In genomic region chr3:119291062-119291700, GRCh38 we compare ENCODE assay signal across 20 cellular contexts. TPM values are rescaled to one million over a fixed set of nuclear protein-coding genes. Genes with fewer than 3 reads are reported as not detected.
A peak's percentile ranks its signal among the peaks of the same experiment; 100 is the strongest.
DNase-seq lines count a peak whose midpoint lies in the region; ATAC-seq and TF ChIP-seq lines count a peak whose summit lies in the region.
"Had no signal": no experiment of that assay in that cellular context is flagged by ENCODE, and none has a peak within 500 bp of the region (broad histone marks: within the 10 kb centered on the region; RNA-seq: fewer than 3 reads in every experiment).

No MANE protein-coding gene starts in this region.

- WGBS in trophoblast cell (ENCODE audit: extremely low coverage, insufficient coverage, insufficient read length), result no CpG with 5 or more reads among the region's 7 CpGs

- no peak overlapping the region for H4K12ac ChIP-seq in trophoblast cell (ENCODE audit: low read depth, low read length)

- H2BK12ac ChIP-seq in trophoblast cell (ENCODE audit: low read length), result no peak overlapping the region

- H4K91ac ChIP-seq in trophoblast cell (ENCODE audit: low read depth, low read length), result no peak overlapping the region

- H2AK5ac ChIP-seq in trophoblast cell (ENCODE audit: low read length), result no peak overlapping the region

- H4K8ac ChIP-seq in trophoblast cell (ENCODE audit: low read depth, low read length), result no peak overlapping the region

- H3K4me3 ChIP-seq in HEK293 (ENCODE audit: low read depth, low read length) (no peak overlapping the region), trophoblast cell (ENCODE audit: low read depth, low read length) (no peak overlapping the region)
- H3K4me3 ChIP-seq: BLaER1, GM12878, GM23248 had no signal

- TF ChIP-seq CTCF in HEK293 (tag by site-specific recombination; IDR thresholded peaks at IDR 0.05), result no peak

- H3K27me3 ChIP-seq in trophoblast cell (ENCODE audit: insufficient read depth, low read length), result no peaks in the 10 kb centered on the region

- H3K14ac ChIP-seq in trophoblast cell (ENCODE audit: low read length), result no peak overlapping the region

- peaks cover 40% of the 10 kb centered on the region for H3K4me1 Mint-ChIP-seq in activated naive CD4-positive, alpha-beta T cell treated with anti-CD3 and anti-CD28 coated beads, Interleukin-2, amount 50 U/mL, for 24 hours

- H3K36me3 ChIP-seq in HEK293 (ENCODE audit: control insufficient read depth in 2 of 2, insufficient read depth in 1 of 2, low read length in 2 of 2) (no peaks in the 10 kb centered on the region), trophoblast cell (ENCODE audit: control insufficient read depth in 1 of 2, insufficient read depth in 2 of 2, low read length in 2 of 2) (no peaks in the 10 kb centered on the region)
- H3K36me3 ChIP-seq: BLaER1 had no signal

- H3K27ac Mint-ChIP-seq in activated naive CD4-positive, alpha-beta T cell treated with anti-CD3 and anti-CD28 coated beads, Interleukin-2, amount 50 U/mL, for 24 hours, result peak overlapping the region; percentile 26
- no peak overlapping the region for H3K27ac Mint-ChIP-seq in activated naive CD4-positive, alpha-beta T cell treated with anti-CD3 and anti-CD28 coated beads, Interleukin-2, amount 50 U/mL, for 72 hours
- H3K27ac Mint-ChIP-seq: B cell had no signal

- ATAC-seq in activated naive CD4-positive, alpha-beta T cell treated with anti-CD3 and anti-CD28 coated beads, Interleukin-2, amount 50 U/mL, for 72 hours, result no peak
- ATAC-seq in GM21447 (IDR thresholded peaks at IDR 0.05; ENCODE audit: unreplicated experiment) (no peak), GM21528 (IDR thresholded peaks at IDR 0.05; ENCODE audit: low FRiP score, unreplicated experiment) (no peak)
- ATAC-seq: GM12878 had no signal

- H2AFZ ChIP-seq in trophoblast cell (ENCODE audit: insufficient read depth, low read length, poor library complexity), result no peak overlapping the region
- H2AFZ ChIP-seq: GM23248 had no signal

- no peaks in the 10 kb centered on the region for H3K4me1 ChIP-seq in HEK293 (ENCODE audit: control insufficient read depth, insufficient read depth, low read length)
- H3K4me1 ChIP-seq in trophoblast cell (ENCODE audit: control insufficient read depth in 1 of 2, insufficient read depth in 2 of 2, low read length in 2 of 2), result peaks cover 2 to 7% of the 10 kb centered on the region in 2 experiments

- H3K9me3 ChIP-seq in HEK293 (ENCODE audit: control insufficient read depth, insufficient read depth, low read depth, low read length) (no peaks in the 10 kb centered on the region), trophoblast cell (ENCODE audit: insufficient read depth, low read depth, low read length) (no peaks in the 10 kb centered on the region)

- H3K4me3 Mint-ChIP-seq in activated naive CD4-positive, alpha-beta T cell treated with anti-CD3 and anti-CD28 coated beads, Interleukin-2, amount 50 U/mL, for 24 hours, result no peak overlapping the region
- H3K4me3 Mint-ChIP-seq: B cell had no signal

- H3K9me3 Mint-ChIP-seq in activated naive CD4-positive, alpha-beta T cell treated with anti-CD3 and anti-CD28 coated beads, Interleukin-2, amount 50 U/mL, for 24 hours, result peaks cover 7% of the 10 kb centered on the region
- H3K9me3 Mint-ChIP-seq in activated naive CD4-positive, alpha-beta T cell treated with anti-CD3 and anti-CD28 coated beads, Interleukin-2, amount 50 U/mL, for 72 hours, result peaks cover 13 to 20% of the 10 kb centered on the region in 2 donors

- CTCF ChIA-PET in HEK293 (lab: Yijun Ruan, JAX), result interaction anchor here (0.9 to 1.2 kb wide), 2 partner anchors 15 to 50 kb away, joined by 3 to 4 read pairs; no protein-coding TSS in a partner anchor

- H3K79me2 ChIP-seq in trophoblast cell (ENCODE audit: control insufficient read depth, insufficient read depth, low read length, poor library complexity), result peaks cover 8% of the 10 kb centered on the region

- peaks cover 17% of the 10 kb centered on the region for H3K79me1 ChIP-seq in trophoblast cell (ENCODE audit: low read length)

- no peak overlapping the region for H2BK120ac ChIP-seq in trophoblast cell (ENCODE audit: insufficient read depth, low read length, poor library complexity)

- H3K18ac ChIP-seq in trophoblast cell (ENCODE audit: low read length), result no peak overlapping the region

- no peak overlapping the region for H3K4ac ChIP-seq in trophoblast cell (ENCODE audit: low read depth, low read length)

- H3K27me3 Mint-ChIP-seq in activated naive CD4-positive, alpha-beta T cell treated with anti-CD3 and anti-CD28 coated beads, Interleukin-2, amount 50 U/mL, for 24 hours, result no peaks in the 10 kb centered on the region
- H3K27me3 Mint-ChIP-seq: B cell had no signal

- H3K9ac ChIP-seq in trophoblast cell (ENCODE audit: low read length), result no peak overlapping the region
- H3K9ac ChIP-seq: BLaER1, GM23248 had no signal

- H3K27ac ChIP-seq in HEK293 (ENCODE audit: extremely low read depth, low read depth, low read length) (no peak overlapping the region), trophoblast cell (ENCODE audit: low read depth, low read length) (no peak overlapping the region)
- H3K27ac ChIP-seq: 22Rv1, BLaER1, C4-2B, GM23248 had no signal

- POLR2A ChIA-PET in HEK293 (lab: Yijun Ruan, JAX), result no interaction called here

- peaks cover 7% of the 10 kb centered on the region for H3K36me3 Mint-ChIP-seq in activated naive CD4-positive, alpha-beta T cell treated with anti-CD3 and anti-CD28 coated beads, Interleukin-2, amount 50 U/mL, for 24 hours
- peaks cover 6 to 24% of the 10 kb centered on the region in 2 donors for H3K36me3 Mint-ChIP-seq in activated naive CD4-positive, alpha-beta T cell treated with anti-CD3 and anti-CD28 coated beads, Interleukin-2, amount 50 U/mL, for 72 hours
- H3K36me3 Mint-ChIP-seq: CD4-positive, CD25-positive, alpha-beta regulatory T cell had no signal

- no peak overlapping the region for H3K4me2 ChIP-seq in trophoblast cell (ENCODE audit: low read length)
- H3K4me2 ChIP-seq: BLaER1 had no signal

- H2BK5ac ChIP-seq in trophoblast cell (ENCODE audit: low read depth, low read length, poor library complexity), result no peak overlapping the region

- H3K23ac ChIP-seq in trophoblast cell (ENCODE audit: low read length), result no peak overlapping the region

- no peak for DNase-seq in activated naive CD4-positive, alpha-beta T cell treated with anti-CD3 and anti-CD28 coated beads, Interleukin-2, amount 50 U/mL, for 72 hours (ENCODE audit: low spot score in 2 of 2)
- peak; percentile 69 to 86 for DNase-seq in trophoblast cell
- DNase-seq: CD4-positive, CD25-positive, alpha-beta regulatory T cell; CD8-positive, alpha-beta memory T cell; DMS 273 treated with DMSO at 0.1 percent for 48 hours; DMS79; EL; GDM1; GM23248; H7; HCEC 1CT had no signal

TF ChIP-seq in HEK293, 187 proteins besides CTCF, POLR2A, EP300 and RAD21 (continues in another document):
- no peak for TF ChIP-seq REPIN1 (tag by site-specific recombination; IDR thresholded peaks at IDR 0.05; ENCODE audit: low read depth)
- TF ChIP-seq ZNF280C (tag by site-specific recombination; IDR thresholded peaks at IDR 0.05), result no peak
- no peak for TF ChIP-seq ZFP3 (tag by site-specific recombination; IDR thresholded peaks at IDR 0.05; ENCODE audit: low read depth)
- TF ChIP-seq ZNF18 (tag by site-specific recombination; IDR thresholded peaks at IDR 0.05), result peak; percentile 64
- no peak for TF ChIP-seq ZNF692 (tag by site-specific recombination; IDR thresholded peaks at IDR 0.05)

RNA-seq across cellular contexts. Expression of gene ARHGAP31, which starts 3.0 kb away (rescaled TPM):
- 10 to 100 TPM in 1 of 2 donors, 1 to 10 TPM in 1; 2.1 to 11.0 TPM for total RNA-seq in activated naive CD4-positive, alpha-beta T cell treated with anti-CD3 and anti-CD28 coated beads, Interleukin-2, amount 50 U/mL, for 72 hours
- 13.1 and 13.8 TPM in 2 replicates for polyA plus RNA-seq in trophoblast cell (2013)

RNA-seq across cellular contexts. Expression of gene B4GALT4, which starts 50.5 kb away (rescaled TPM):
- total RNA-seq in activated naive CD4-positive, alpha-beta T cell treated with anti-CD3 and anti-CD28 coated beads, Interleukin-2, amount 50 U/mL, for 72 hours, result 10 to 100 TPM; 13.8 to 21.0 TPM
- polyA plus RNA-seq in trophoblast cell (2013), result 30.0 and 32.0 TPM in 2 replicates

Comparison
In these comparisons a context has a peak if more than half of its experiments do, and no peak if none do; other contexts are left out.
1. DNase-seq: peak in trophoblast cell (2 of 2); none in activated naive CD4-positive, alpha-beta T cell treated with anti-CD3 and anti-CD28 coated beads, Interleukin-2, amount 50 U/mL, for 72 hours (0 of 2).